In the genomic region with DNA sequence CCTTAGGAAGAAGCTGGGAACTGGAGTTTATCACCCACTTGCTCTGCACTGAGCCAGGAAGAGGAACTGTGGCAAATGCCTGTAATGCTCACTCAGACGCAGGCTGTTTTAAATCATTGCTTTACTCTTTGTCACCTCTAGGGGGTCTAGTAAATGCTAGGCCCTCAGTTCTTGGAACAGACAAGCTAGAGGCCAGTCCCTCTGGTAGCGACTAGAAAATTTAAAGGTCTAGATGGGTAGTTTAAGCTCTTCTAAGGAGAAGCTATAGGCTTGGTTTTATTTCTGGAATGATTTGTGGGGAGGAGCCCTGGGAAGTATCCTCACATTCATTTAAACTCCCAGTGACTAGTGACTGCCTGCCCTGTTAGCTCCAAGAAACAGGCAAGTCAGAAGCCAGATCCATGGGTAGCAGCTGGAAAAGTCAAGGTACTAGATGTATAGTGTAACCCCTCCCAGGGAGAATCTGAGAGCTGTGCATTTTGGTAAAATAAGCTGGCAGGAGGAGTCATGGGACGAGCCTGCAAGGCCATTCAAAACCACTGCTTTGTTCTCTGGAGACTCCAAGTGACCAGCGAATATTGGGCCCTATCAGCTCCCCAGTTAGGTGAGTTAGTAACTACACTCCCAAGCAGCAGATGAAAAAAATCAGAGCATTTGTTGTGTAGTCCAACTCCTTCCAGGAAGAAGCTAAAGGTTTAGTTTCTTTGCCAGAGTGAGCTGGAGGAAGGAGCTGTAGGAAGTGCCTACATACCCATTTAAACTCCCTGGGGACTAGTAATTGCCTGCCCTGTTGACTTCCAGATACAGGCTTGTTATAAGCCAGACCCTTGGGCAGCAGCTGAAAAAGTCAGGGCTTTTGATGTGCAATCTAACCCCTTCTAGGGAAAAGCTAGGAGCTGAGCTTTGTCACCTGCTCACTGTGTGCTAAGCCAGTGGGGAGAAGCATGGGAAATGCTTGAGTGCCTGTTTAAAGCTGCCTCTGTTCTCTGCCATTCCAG, we compare ENCODE assay signal across 8 cellular contexts.
DNase-seq lines count a peak whose midpoint lies in the region; ATAC-seq, FAIRE-seq and TF ChIP-seq lines count a peak whose summit lies in the region.

No MANE protein-coding gene starts in this region.

- peaks cover 24% of the 10 kb centered on the region for H3K27me3 Mint-ChIP-seq in MCF 10A (ENCODE audit: insufficient read depth, unreplicated experiment)
- peaks cover 2 to 10% (median 6%) of the 10 kb centered on the region in 5 donors for H3K27me3 Mint-ChIP-seq in naive thymus-derived CD4-positive, alpha-beta T cell

- no peaks in the 10 kb centered on the region for H3K4me1 ChIP-seq in breast epithelium
- H3K4me1 ChIP-seq in keratinocyte (ENCODE audit: control insufficient read depth, extremely low read depth, insufficient read depth, low read length): no peaks in the 10 kb centered on the region
- H3K4me1 ChIP-seq in naive thymus-derived CD4-positive, alpha-beta T cell (ENCODE audit: control insufficient read depth in 2 of 2, insufficient read depth in 2 of 2, low read length in 2 of 2): no peaks in the 10 kb centered on the region

- intact Hi-C loops in MCF 10A (cut with micrococcal nuclease): no loop called here
- intact Hi-C loops in breast epithelium (cut with DNase I; ENCODE audit: low total_unique reads): no loop called here
- intact Hi-C loops in naive thymus-derived CD4-positive, alpha-beta T cell (cut with micrococcal nuclease): no loop called here

- no peak for FAIRE-seq in keratinocyte (lab: Jason Lieb, UNC)

- no peaks in the 10 kb centered on the region for H3K27me3 ChIP-seq in breast epithelium
- H3K27me3 ChIP-seq in keratinocyte (ENCODE audit: control insufficient read depth, extremely low read depth, insufficient read depth, low read length): no peaks in the 10 kb centered on the region
- no peaks in the 10 kb centered on the region for H3K27me3 ChIP-seq in naive thymus-derived CD4-positive, alpha-beta T cell (ENCODE audit: control insufficient read depth in 2 of 2, insufficient read depth in 2 of 2, low read length in 2 of 2)

- peak; percentile 95 for ATAC-seq in HG02798 (IDR thresholded peaks at IDR 0.05; ENCODE audit: poor library complexity, unreplicated experiment)
- ATAC-seq in naive thymus-derived CD4-positive, alpha-beta T cell: no peak

- no peaks in the 10 kb centered on the region for H4K20me1 ChIP-seq in keratinocyte (ENCODE audit: control insufficient read depth, extremely low read depth, insufficient read depth, low read length)

- TF ChIP-seq CTCF in MCF 10A (IDR thresholded peaks at IDR 0.05; ENCODE audit: unreplicated experiment): peak; percentile 22
- no peak for TF ChIP-seq CTCF in breast epithelium (IDR thresholded peaks at IDR 0.05)
- TF ChIP-seq CTCF in keratinocyte (optimal IDR thresholded peaks at IDR 0.05 in 1 of 3, IDR thresholded peaks at IDR 0.05 in 1 of 3, conservative IDR thresholded peaks at IDR 0.05 in 1 of 3; ENCODE audit: extremely low read depth in 1 of 3, insufficient read depth in 2 of 3, low read length in 3 of 3): peak; percentile 13 to 44 (median 37)

- DNase-seq in MCF 10A (ENCODE audit: unreplicated experiment) (peak; percentile 31), breast epithelium (ENCODE audit: low spot score in 2 of 2) (no peak), NOMO-1 treated with DMSO at 0.1 percent for 48 hours (lab: John Stamatoyannopoulos, UW; ENCODE audit: unreplicated experiment) (peak; percentile 28), keratinocyte (ENCODE audit: low read depth, low spot score) (no peak), activated T-cell treated with anti-CD3 and anti-CD28 coated beads for 4 hours (no peak)
- no peak for DNase-seq in activated CD4-positive, CD25-positive, alpha-beta regulatory T cell treated with anti-CD3 and anti-CD28 coated beads, Interleukin-2, amount 50 U/mL, for 72 hours
- no peak for DNase-seq in naive thymus-derived CD4-positive, alpha-beta T cell

- CTCF ChIA-PET in MCF 10A (lab: Yijun Ruan, JAX): interaction anchor here (0.6 to 2.7 kb wide), 12 partner anchors 29 to 893 kb away, joined by 3 to 17 read pairs (median 4); partner anchors contain the start of gene DYNC1I1
- CTCF ChIA-PET in naive thymus-derived CD4-positive, alpha-beta T cell (lab: Charles Lee): no interaction called here

- H3K27ac Mint-ChIP-seq in MCF 10A (ENCODE audit: low read depth, unreplicated experiment): no peak overlapping the region
- H3K27ac Mint-ChIP-seq in naive thymus-derived CD4-positive, alpha-beta T cell: no peak overlapping the region

- H3K4me3 Mint-ChIP-seq in MCF 10A (ENCODE audit: unreplicated experiment): no peak overlapping the region
- H3K4me3 Mint-ChIP-seq in naive thymus-derived CD4-positive, alpha-beta T cell: no peak overlapping the region

- no TSS peak for BruUV-seq in MCF 10A (replicated peaks; lab: Mats Ljungman, UMichigan)

- H3K9me1 ChIP-seq in keratinocyte (ENCODE audit: control insufficient read depth, extremely low read depth, insufficient read depth, low read length): no peaks in the 10 kb centered on the region

- no peaks in the 10 kb centered on the region for H3K36me3 ChIP-seq in breast epithelium
- no peaks in the 10 kb centered on the region for H3K36me3 ChIP-seq in keratinocyte (ENCODE audit: control insufficient read depth in 2 of 2, extremely low read depth in 1 of 2, insufficient read depth in 2 of 2, low read length in 2 of 2)
- H3K36me3 ChIP-seq in naive thymus-derived CD4-positive, alpha-beta T cell (ENCODE audit: control insufficient read depth in 2 of 3, insufficient read depth in 3 of 3, low read length in 3 of 3): no peaks in the 10 kb centered on the region

- no peak overlapping the region for H3K9ac ChIP-seq in keratinocyte (ENCODE audit: control insufficient read depth, extremely low read depth, insufficient read depth, low read length)

- no peak for TF ChIP-seq POLR2A in breast epithelium (IDR thresholded peaks at IDR 0.05)

- POLR2A ChIA-PET in MCF 10A (lab: Yijun Ruan, JAX): interaction anchor here (0.5 to 0.7 kb wide), 3 partner anchors 32 to 386 kb away, joined by 3 read pairs; no protein-coding TSS in a partner anchor
- POLR2A ChIA-PET in naive thymus-derived CD4-positive, alpha-beta T cell (lab: Charles Lee): no interaction called here

- H3K79me2 ChIP-seq in keratinocyte (ENCODE audit: control insufficient read depth, insufficient read depth, low read length): no peaks in the 10 kb centered on the region

- dilution Hi-C loops in keratinocyte (cut with MboI; ENCODE audit: extremely low pct_ligation_motif_present, low sequenced_read_pairs): no loop called here

- no peaks in the 10 kb centered on the region for H3K9me3 Mint-ChIP-seq in MCF 10A (ENCODE audit: unreplicated experiment)
- H3K9me3 Mint-ChIP-seq in naive thymus-derived CD4-positive, alpha-beta T cell: peaks cover 2 to 20% (median 6%) of the 10 kb centered on the region in 11 donors

- no peaks in the 10 kb centered on the region for H3K4me1 Mint-ChIP-seq in MCF 10A (ENCODE audit: insufficient read depth, unreplicated experiment)
- no peaks in the 10 kb centered on the region for H3K4me1 Mint-ChIP-seq in naive thymus-derived CD4-positive, alpha-beta T cell

- no peaks in the 10 kb centered on the region for H3K36me3 Mint-ChIP-seq in MCF 10A (ENCODE audit: insufficient read depth, unreplicated experiment)
- peaks cover 0 to 5% (median 0%) of the 10 kb centered on the region in 5 donors for H3K36me3 Mint-ChIP-seq in naive thymus-derived CD4-positive, alpha-beta T cell

- no peak overlapping the region for H3K27ac ChIP-seq in breast epithelium
- no peak overlapping the region for H3K27ac ChIP-seq in keratinocyte (ENCODE audit: control insufficient read depth, insufficient read depth, low read length)
- no peak overlapping the region for H3K27ac ChIP-seq in naive thymus-derived CD4-positive, alpha-beta T cell (ENCODE audit: low read depth, low read length)

- peaks cover 3 to 13% of the 10 kb centered on the region in 2 donors for H3K9me3 ChIP-seq in breast epithelium
- no peaks in the 10 kb centered on the region for H3K9me3 ChIP-seq in keratinocyte (ENCODE audit: control insufficient read depth, low read depth, low read length)
- H3K9me3 ChIP-seq in naive thymus-derived CD4-positive, alpha-beta T cell (ENCODE audit: control insufficient read depth in 2 of 3, low read length in 3 of 3): no peaks in the 10 kb centered on the region

- H3K4me3 ChIP-seq in breast epithelium: no peak overlapping the region
- H3K4me3 ChIP-seq in keratinocyte (ENCODE audit: control insufficient read depth in 2 of 3, extremely low read depth in 1 of 3, insufficient read depth in 2 of 3, low read depth in 1 of 3, low read length in 3 of 3): no peak overlapping the region
- no peak overlapping the region for H3K4me3 ChIP-seq in naive thymus-derived CD4-positive, alpha-beta T cell (ENCODE audit: low read length)

- H3K4me2 ChIP-seq in keratinocyte (ENCODE audit: control insufficient read depth, extremely low read depth, insufficient read depth, low read depth, low read length): no peak overlapping the region

- no peak overlapping the region for H2AFZ ChIP-seq in keratinocyte (ENCODE audit: control insufficient read depth, low read length)

Comparison
In these comparisons a context has a peak if more than half of its experiments do, and no peak if none do; other contexts are left out.
1. DNase-seq: peak in MCF 10A (single experiment) and NOMO-1 treated with DMSO at 0.1 percent for 48 hours (single experiment); none in breast epithelium (0 of 2), keratinocyte (single experiment), activated T-cell treated with anti-CD3 and anti-CD28 coated beads for 4 hours (single experiment), activated CD4-positive, CD25-positive, alpha-beta regulatory T cell treated with anti-CD3 and anti-CD28 coated beads, Interleukin-2, amount 50 U/mL, for 72 hours (single experiment) and naive thymus-derived CD4-positive, alpha-beta T cell (0 of 9).
2. CTCF ChIP-seq: peak in MCF 10A (single experiment) and keratinocyte (3 of 3); none in breast epithelium (0 of 3).